In genomic region chr16:74698220-74698619, GRCh38 we compare ENCODE assay signal across 10 cellular contexts. TPM values are rescaled to one million over a fixed set of nuclear protein-coding genes. Genes with fewer than 3 reads are reported as not detected.
DNase-seq lines count a peak whose midpoint lies in the region; ATAC-seq, FAIRE-seq and TF ChIP-seq lines count a peak whose summit lies in the region.
"Had no signal": no experiment of that assay in that cellular context is flagged by ENCODE, and none has a peak within 500 bp of the region (broad histone marks: within the 10 kb centered on the region; RNA-seq: fewer than 3 reads in every experiment).

No MANE protein-coding gene starts in this region.

- CTCF ChIA-PET in GM12878 (lab: Yijun Ruan, JAX), result interaction anchor here (1.3 to 5.1 kb wide), 7 partner anchors 10 to 401 kb away, joined by 3 to 54 read pairs (median 5); partner anchors contain the start of gene RFWD3

- TF ChIP-seq POLR2A in GM12878 (IDR thresholded peaks at IDR 0.05; ENCODE audit: low read depth, low read length), result no peak

- TF ChIP-seq CTCF in GM12865 (IDR thresholded peaks at IDR 0.05; ENCODE audit: insufficient read depth, low read depth, low read length, missing control alignments) (no peak), Loucy (conservative IDR thresholded peaks at IDR 0.05; ENCODE audit: low read length) (no peak), GM12878 (IDR thresholded peaks at IDR 0.05 in 2 of 3, conservative IDR thresholded peaks at IDR 0.05 in 1 of 3; ENCODE audit: control insufficient read depth in 2 of 3, extremely low read depth in 1 of 3, insufficient read depth in 1 of 3, low read depth in 3 of 3, low read length in 3 of 3) (no peak), pancreas (IDR thresholded peaks at IDR 0.05) (no peak), GM23338 (conservative IDR thresholded peaks at IDR 0.05; ENCODE audit: low read depth in 2 of 2) (no peak), chondrocyte (IDR thresholded peaks at IDR 0.05) (no peak)

- peak overlapping the region; percentile 92 for H3K4me2 ChIP-seq in Loucy (ENCODE audit: low read depth, low read length, poor library complexity, severe bottlenecking)
- peak overlapping the region; percentile 99 for H3K4me2 ChIP-seq in GM12878 (ENCODE audit: control insufficient read depth, insufficient read depth)
- no peak overlapping the region for H3K4me2 ChIP-seq in GM23338

- no peak for TF ChIP-seq RAD21 in GM12878 (IDR thresholded peaks at IDR 0.05; ENCODE audit: insufficient read depth, low read depth, low read length)

- FAIRE-seq in GM12878 (lab: Jason Lieb, UNC) (peak; percentile 86), pancreas (lab: Jason Lieb, UNC) (no peak)
- FAIRE-seq: islet of Langerhans, TTC549 had no signal

- ATAC-seq in GM12878, result peak; percentile 54
- ATAC-seq in pancreas, result no peak
- no peak for ATAC-seq in GM23338

- no peak for TF ChIP-seq EP300 in GM12878 (IDR thresholded peaks at IDR 0.05; ENCODE audit: borderline replicate concordance in 1 of 2, control insufficient read depth in 1 of 2, low read depth in 2 of 2, low read length in 2 of 2)

- intact Hi-C loops in GM12878 (cut with micrococcal nuclease; ENCODE audit: unreplicated experiment), result loop anchor here (2.0 kb wide), 1 partner anchor 31 kb away; the partner anchor contains the start of gene RFWD3
- intact Hi-C loops in pancreas (cut with DNase I), result no loop called here

- H3K36me3 ChIP-seq in Loucy (ENCODE audit: insufficient read depth, low read length) (no peaks in the 10 kb centered on the region), GM12878 (ENCODE audit: control insufficient read depth in 2 of 2, insufficient read depth in 2 of 2, low read length in 1 of 2) (no peaks in the 10 kb centered on the region), pancreas (no peaks in the 10 kb centered on the region), GM23338 (ENCODE audit: insufficient read depth) (no peaks in the 10 kb centered on the region)

- H3K4me3 ChIP-seq in GM12865 (ENCODE audit: low read depth, low read length) (peak overlapping the region; percentile 71), Loucy (ENCODE audit: low read length, poor library complexity, severe bottlenecking) (peak overlapping the region; percentile 82), GM12878 (peak overlapping the region; percentile 78), pancreas (peak overlapping the region in 2 of 4 donors; percentile 9 to 13), GM23338 (no peak overlapping the region)

- H3K36me3 Mint-ChIP-seq in GM23338 (ENCODE audit: low read depth) (no peaks in the 10 kb centered on the region), chondrocyte (ENCODE audit: low read depth) (no peaks in the 10 kb centered on the region)

- no TSS peak for BruUV-seq in GM12878 (replicated peaks; lab: Mats Ljungman, UMichigan)

- DNase-seq in GM12865 (ENCODE audit: low read depth), result peak; percentile 45
- peak; percentile 45 for DNase-seq in GM12878 (ENCODE audit: low read depth, low spot score)
- DNase-seq in pancreas, result no peak
- DNase-seq in GM23338 (ENCODE audit: low spot score), result no peak
- no peak for DNase-seq in chondrocyte (ENCODE audit: low spot score)
- DNase-seq in amygdala (lab: John Stamatoyannopoulos, UW), result no peak
- DNase-seq: NCI-H2081 treated with DMSO at 0.1 percent for 48 hours had no signal

- peak overlapping the region; percentile 1 for H3K9ac ChIP-seq in Loucy (ENCODE audit: low read depth, low read length, poor library complexity, severe bottlenecking)
- no peak overlapping the region for H3K9ac ChIP-seq in GM12878 (ENCODE audit: control insufficient read depth, insufficient read depth, low read length)

- H3K4me3 Mint-ChIP-seq in GM23338, result no peak overlapping the region
- no peak overlapping the region for H3K4me3 Mint-ChIP-seq in chondrocyte (ENCODE audit: unreplicated experiment)

- H3K9me3 ChIP-seq in Loucy (ENCODE audit: insufficient read depth, low read depth, low read length) (no peaks in the 10 kb centered on the region), GM12878 (replicated peaks; ENCODE audit: control insufficient read depth, insufficient read depth, low read length) (no peaks in the 10 kb centered on the region), pancreas (no peaks in the 10 kb centered on the region)

- H3K4me1 ChIP-seq in Loucy (ENCODE audit: insufficient read depth, low read length, poor library complexity, severe bottlenecking), result peaks cover 22% of the 10 kb centered on the region
- peaks cover 9% of the 10 kb centered on the region for H3K4me1 ChIP-seq in GM12878 (ENCODE audit: control insufficient read depth, insufficient read depth, low read length)
- H3K4me1 ChIP-seq in pancreas, result peaks cover 10 to 19% (median 17%) of the 10 kb centered on the region in 3 donors
- H3K4me1 ChIP-seq in GM23338 (ENCODE audit: insufficient read depth), result peaks cover 16% of the 10 kb centered on the region

- H3K9me2 ChIP-seq in Loucy (replicated peaks; ENCODE audit: low read depth, low read length) (no peaks in the 10 kb centered on the region), GM23338 (ENCODE audit: insufficient read depth) (no peaks in the 10 kb centered on the region)

- POLR2A ChIA-PET in GM12878 (lab: Charles Lee), result interaction anchor here (0.6 to 4.7 kb wide), 6 partner anchors 31 to 546 kb away, joined by 3 to 28 read pairs (median 4); partner anchors contain the start of gene RFWD3

- no peaks in the 10 kb centered on the region for H3K27me3 ChIP-seq in Loucy (ENCODE audit: insufficient read depth, low read length, poor library complexity, severe bottlenecking)
- no peaks in the 10 kb centered on the region for H3K27me3 ChIP-seq in GM12878 (replicated peaks in 1 of 2; ENCODE audit: control insufficient read depth in 2 of 2, insufficient read depth in 2 of 2, low read length in 1 of 2)
- no peaks in the 10 kb centered on the region for H3K27me3 ChIP-seq in pancreas
- H3K27me3 ChIP-seq in GM23338 (ENCODE audit: insufficient read depth), result peaks cover 21% of the 10 kb centered on the region

- H3K9me3 Mint-ChIP-seq in GM23338 (no peaks in the 10 kb centered on the region), chondrocyte (ENCODE audit: low read depth) (no peaks in the 10 kb centered on the region)

- H4K20me1 ChIP-seq in Loucy (ENCODE audit: insufficient read depth, low read length, poor library complexity, severe bottlenecking), result no peaks in the 10 kb centered on the region
- no peaks in the 10 kb centered on the region for H4K20me1 ChIP-seq in GM12878 (ENCODE audit: control insufficient read depth, insufficient read depth)
- H4K20me1 ChIP-seq in GM23338 (replicated peaks; ENCODE audit: insufficient read depth), result no peaks in the 10 kb centered on the region

- H2AFZ ChIP-seq in Loucy (ENCODE audit: low read length) (no peak overlapping the region), GM12878 (ENCODE audit: control insufficient read depth, low read depth, low read length) (peak overlapping the region; percentile 20; the same call in 1 of the 2 replicates), GM23338 (no peak overlapping the region)

- H3K27me3 Mint-ChIP-seq in GM23338 (ENCODE audit: insufficient read depth, low read depth, poor library complexity), result peaks cover 22% of the 10 kb centered on the region
- H3K27me3 Mint-ChIP-seq in chondrocyte (ENCODE audit: low read depth), result no peaks in the 10 kb centered on the region

- in situ Hi-C loops in GM12878 (cut with MboI), result no loop called here

- H3K27ac Mint-ChIP-seq in GM23338 (no peak overlapping the region), chondrocyte (ENCODE audit: unreplicated experiment) (no peak overlapping the region)

- H3K27ac ChIP-seq in GM12878 (ENCODE audit: control insufficient read depth, insufficient read depth) (peak overlapping the region; percentile 49), pancreas (peak overlapping the region in 3 of 4 donors; percentile 41 to 55 (median 46)), GM23338 (ENCODE audit: low read depth) (no peak overlapping the region)

- 0% methylated on average over 4 of the region's 4 CpGs for WGBS in GM12878 (ENCODE audit: insufficient coverage, insufficient replicate concordance, low lambda C conversion rate, missing lambda C conversion rate)
- WGBS in pancreas, 2 donors, result 19 to 23% methylated on average over 4 of the region's 4 CpGs

- SMC1A ChIA-PET in GM12878 (lab: Charles Lee; ENCODE audit: uncharacterized antibody, unreplicated experiment), result interaction anchor here (0.9 to 5.4 kb wide), 5 partner anchors 12 to 204 kb away, joined by 3 to 26 read pairs (median 3); partner anchors contain the start of gene RFWD3

- H3K4me1 Mint-ChIP-seq in GM23338 (peaks cover 12% of the 10 kb centered on the region; the same call in 2 of the 3 replicates), chondrocyte (ENCODE audit: low read depth) (peaks cover 22% of the 10 kb centered on the region)

- RAD21 ChIA-PET in GM12878 (lab: Charles Lee; ENCODE audit: unreplicated experiment), result interaction anchor here (1.3 to 3.9 kb wide), 2 partner anchors 31 to 164 kb away, joined by 3 to 18 read pairs; partner anchors contain the start of gene RFWD3

- H3F3A ChIP-seq in Loucy (ENCODE audit: low read depth), result no peaks in the 10 kb centered on the region
- H3F3A ChIP-seq in GM23338 (replicated peaks; ENCODE audit: low read depth), result peaks cover 5% of the 10 kb centered on the region; the same call in 1 of the 2 replicates

- H3K79me2 ChIP-seq in Loucy (ENCODE audit: insufficient read depth, low read length) (peaks cover 15% of the 10 kb centered on the region), GM12878 (ENCODE audit: control insufficient read depth, insufficient read depth, low read length) (peaks cover 11% of the 10 kb centered on the region), GM23338 (replicated peaks; ENCODE audit: insufficient read depth) (no peaks in the 10 kb centered on the region)

RNA-seq across cellular contexts. Expression of gene MLKL, which starts 2.4 kb away (rescaled TPM):
- 32.5 and 34.3 TPM in 2 replicates for total RNA-seq in GM12878 (2013; cell fraction: nucleolus; rRNA removed)
- total RNA-seq in GM12878 (2014; rRNA removed) (10.2 and 12.5 TPM in 2 replicates), GM12878 (2014; rRNA removed; fragmentation: Illumina TruSeq; extraction: Trizol) (11.6 and 12.2 TPM in 2 replicates), GM12878 (2021) (11.6 and 12.0 TPM in 2 replicates), pancreas (10 to 100 TPM in 1 of 6 donors, 1 to 10 TPM in 5; 3.6 to 11.7 (median 6.6) TPM), chondrocyte (2.7 to 3.4 TPM in 2 of 3 replicates, not detected in the other)
- 6.5 TPM for polyA plus RNA-seq in GM12878 (2011; ENCODE audit: low read depth)
- polyA plus RNA-seq in GM12878 (2011; rRNA removed) (14.5 and 15.0 TPM in 2 replicates), GM12878 (2014; fragmentation: Illumina TruSeq; extraction: Trizol) (13.3 and 16.1 TPM in 2 replicates), GM12878 (2014; fragmentation: Nextera tagmentation; extraction: Ambion mirVana) (1 to 10 TPM; 3.8 to 5.2 TPM), GM12878 (2014; rRNA removed) (11.5 and 12.0 TPM in 2 replicates), GM12878 (2016; fragmentation: Nextera tagmentation; extraction: Ambion mirVana) (10 to 100 TPM in 1 of 2 experiments, 1 to 10 TPM in 1; 9.9 to 10.9 TPM), pancreas (10 to 100 TPM; 11.0 to 12.4 TPM), GM23338 (2016; fragmentation: Nextera tagmentation; extraction: Ambion mirVana) (5.1 and 6.2 TPM in 2 replicates)
- polyA plus RNA-seq in GM12878 (2011; cell fraction: cytosol; rRNA removed), result 8.6 TPM in 2 replicates
- 17.7 and 21.6 TPM in 2 replicates for polyA plus RNA-seq in GM12878 (2011; cell fraction: nucleus; rRNA removed)
- polyA plus RNA-seq in GM12878 (2012), result 7.3 and 8.7 TPM in 2 replicates
- 8.1 and 10.8 TPM in 2 replicates for polyA minus RNA-seq in GM12878 (2011; rRNA and poly(A)+ RNA removed)
- 3.1 TPM in 2 replicates for polyA minus RNA-seq in GM12878 (2011; cell fraction: cytosol; rRNA and poly(A)+ RNA removed)
- 7.5 and 8.9 TPM in 2 replicates for polyA minus RNA-seq in GM12878 (2011; cell fraction: nucleus; rRNA and poly(A)+ RNA removed)
- total RNA-seq in GM23338 (2014; rRNA removed; shearing (Covaris generic)), result 7.5 and 9.7 TPM in 2 replicates

RNA-seq across cellular contexts. Expression of gene RFWD3, which starts 31.5 kb away (rescaled TPM):
- 145 and 152 TPM in 2 replicates for total RNA-seq in GM12878 (2013; cell fraction: nucleolus; rRNA removed)
- total RNA-seq in GM12878 (2014; rRNA removed) (52.0 and 53.5 TPM in 2 replicates), GM12878 (2014; rRNA removed; fragmentation: Illumina TruSeq; extraction: Trizol) (52.1 and 53.3 TPM in 2 replicates), GM12878 (2021) (73.5 and 78.5 TPM in 2 replicates), pancreas (10 to 100 TPM in 3 of 6 donors, 1 to 10 TPM in 3; 4.7 to 14.0 (median 9.2) TPM), chondrocyte (22.3 to 32.2 TPM (median 23.2 TPM) in 3 replicates)
- polyA plus RNA-seq in GM12878 (2011; ENCODE audit: low read depth), result 25.4 TPM
- polyA plus RNA-seq in GM12878 (2011; rRNA removed) (52.6 and 52.8 TPM in 2 replicates), GM12878 (2014; fragmentation: Illumina TruSeq; extraction: Trizol) (54.7 and 56.5 TPM in 2 replicates), GM12878 (2014; fragmentation: Nextera tagmentation; extraction: Ambion mirVana) (10 to 100 TPM; 10.7 to 16.3 TPM), GM12878 (2014; rRNA removed) (45.8 and 50.4 TPM in 2 replicates), GM12878 (2016; fragmentation: Nextera tagmentation; extraction: Ambion mirVana) (10 to 100 TPM; 46.7 to 50.1 TPM), pancreas (1 to 10 TPM; 3.7 to 6.0 TPM), GM23338 (2016; fragmentation: Nextera tagmentation; extraction: Ambion mirVana) (27.6 and 28.1 TPM in 2 replicates)
- 40.8 and 44.8 TPM in 2 replicates for polyA plus RNA-seq in GM12878 (2011; cell fraction: cytosol; rRNA removed)
- 31.3 and 35.2 TPM in 2 replicates for polyA plus RNA-seq in GM12878 (2011; cell fraction: nucleus; rRNA removed)
- polyA plus RNA-seq in GM12878 (2012), result 20.8 and 24.8 TPM in 2 replicates
- polyA minus RNA-seq in GM12878 (2011; rRNA and poly(A)+ RNA removed), result 106 and 135 TPM in 2 replicates
- 24.8 and 25.9 TPM in 2 replicates for polyA minus RNA-seq in GM12878 (2011; cell fraction: cytosol; rRNA and poly(A)+ RNA removed)
- 32.6 and 66.3 TPM in 2 replicates for polyA minus RNA-seq in GM12878 (2011; cell fraction: nucleus; rRNA and poly(A)+ RNA removed)
- 105 and 113 TPM in 2 replicates for total RNA-seq in GM23338 (2014; rRNA removed; shearing (Covaris generic))

Comparison
In these comparisons a context has a peak if more than half of its experiments do, and no peak if none do; other contexts are left out.
1. DNase-seq: peak in GM12865 (single experiment) and GM12878 (single experiment); none in pancreas (0 of 6), GM23338 (single experiment), chondrocyte (single experiment) and amygdala (0 of 56).